1 cellular context compared by ENCODE assay signal in the genomic region with DNA sequence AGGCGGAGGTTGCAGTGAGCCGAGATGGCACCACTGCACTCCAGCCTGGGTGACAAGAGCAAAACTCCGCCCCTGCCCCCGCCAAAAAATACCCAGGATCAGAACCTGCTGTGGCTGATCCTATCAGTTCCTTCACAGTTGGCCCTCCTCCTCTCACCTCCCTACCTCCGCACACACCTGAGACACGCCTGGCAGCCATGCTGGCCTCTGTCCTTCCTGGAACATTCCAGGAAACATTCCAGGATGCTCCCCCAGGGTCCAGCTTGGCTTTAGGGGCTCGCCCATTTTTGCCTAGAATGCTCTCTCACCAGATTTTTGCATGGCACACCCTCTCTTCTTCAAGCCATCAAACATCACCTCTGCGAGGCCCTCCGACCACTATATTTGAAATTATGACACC.
TF ChIP-seq lines count a peak whose summit lies in the region.

No MANE protein-coding gene starts in this region.

TF ChIP-seq in H1, 55 proteins besides CTCF, POLR2A, EP300 and RAD21:
- TF ChIP-seq TEAD4 (IDR thresholded peaks at IDR 0.05; ENCODE audit: low read depth, low read length) (peak; percentile 86), SIX5 (IDR thresholded peaks at IDR 0.05; ENCODE audit: low read depth, low read length) (no peak), YY1 (IDR thresholded peaks at IDR 0.05; ENCODE audit: low read depth, low read length) (peak; percentile 39; the same call in 1 of the 2 replicates), ATF2 (IDR thresholded peaks at IDR 0.05; ENCODE audit: low read length) (no peak)
